30 cellular contexts compared by ENCODE assay signal in the genomic region with DNA sequence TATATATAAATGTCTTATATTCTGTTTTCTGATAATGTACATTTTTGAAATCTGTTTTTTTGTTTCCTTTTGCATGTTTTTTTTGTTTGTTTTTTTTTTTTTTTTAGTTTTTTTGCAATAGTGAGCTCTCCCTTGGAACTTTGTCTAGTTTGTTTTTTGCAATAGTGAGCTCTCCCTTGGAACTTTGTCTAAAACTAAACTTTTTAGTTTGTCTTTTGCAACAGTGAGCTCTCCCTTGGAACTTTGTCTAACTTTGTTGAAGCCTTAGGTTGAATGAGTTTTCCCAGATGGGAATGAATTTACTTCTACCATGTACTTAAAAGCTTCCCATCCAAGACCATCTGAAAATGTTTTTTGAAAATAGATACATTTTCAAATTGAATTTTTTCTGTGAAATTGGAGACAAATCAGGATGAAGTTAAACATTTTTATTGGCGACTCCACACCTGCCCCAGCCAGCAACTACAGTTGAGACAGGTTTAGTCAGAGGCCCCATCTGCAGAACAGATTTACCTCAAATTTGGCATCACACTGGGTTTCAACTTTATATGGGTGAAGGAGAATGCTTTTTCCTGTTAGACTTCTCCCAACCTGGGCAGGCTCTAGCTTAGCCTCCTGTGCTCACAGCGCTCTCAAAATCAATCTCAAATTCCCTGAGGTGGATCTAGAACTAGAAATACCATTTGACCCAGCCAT. TPM values are rescaled to one million over a fixed set of nuclear protein-coding genes. Genes with fewer than 3 reads are reported as not detected.
"Had no signal": no experiment of that assay in that cellular context is flagged by ENCODE, and none has a peak within 500 bp of the region (broad histone marks: within the 10 kb centered on the region; RNA-seq: fewer than 3 reads in every experiment).

No MANE protein-coding gene starts in this region.

- H3K4me3 Mint-ChIP-seq: naive thymus-derived CD4-positive, alpha-beta T cell; natural killer cell; nephron; neural progenitor cell; stimulated activated effector memory CD8-positive, alpha-beta T cell treated with anti-CD3 and anti-CD28 coated beads, Interleukin-12 subunit alpha, Interleukin-12 subunit beta, amount 100 ng/mL, for 72 hours; stimulated activated naive B cell treated with anti-CD40 and anti-IgM and Interleukin-4, amounts not matched to agents 10 μg/mL and 1 μg/mL and 100 μg/mL, for 72 hours; stimulated activated naive CD8-positive, alpha-beta T cell treated with anti-CD3 and anti-CD28 coated beads, Interleukin-15, Interleukin-2, amounts not matched to agents 100 ng/mL and 50 ng/mL, for 24 hours had no signal

- H3K79me2 ChIP-seq: parathyroid adenoma had no signal

- H3K36me3 ChIP-seq: neural progenitor cell, ovary, suprapubic skin, transverse colon, vagina had no signal

- H3K9ac ChIP-seq: parathyroid adenoma had no signal

- DNase-seq: naive thymus-derived CD4-positive, alpha-beta T cell; natural killer cell; occipital lobe; ovary; posterior cingulate gyrus; psoas muscle; right cardiac atrium; stimulated activated CD4-positive, alpha-beta T cell treated with anti-CD3 and anti-CD28 coated beads, Interleukin-15, amount 100 ng/mL, for 24 hours; stimulated activated CD4-positive, alpha-beta T cell treated with anti-CD3 and anti-CD28 coated beads, Interleukin-2, amount 100 ng/mL, for 24 hours; stimulated activated CD4-positive, alpha-beta T cell treated with anti-CD3 and anti-CD28 coated beads, Interleukin-2, amount 100 ng/mL, for 48 hours; stimulated activated CD4-positive, alpha-beta T cell treated with anti-CD3 and anti-CD28 coated beads, Interleukin-4, amount 100 ng/mL, for 24 hours; stimulated activated naive B cell treated with anti-CD40 and anti-IgM and Interleukin-4, amounts not matched to agents 10 μg/mL and 1 μg/mL and 100 μg/mL, for 72 hours; stimulated activated naive CD4-positive, alpha-beta T cell treated with Interleukin-2 at 50 U/mL for 16 hours; substantia nigra; testis; tibial artery; transverse colon; upper lobe of left lung had no signal

- ATAC-seq: naive thymus-derived CD4-positive, alpha-beta T cell; natural killer cell; psoas muscle; right cardiac atrium; sciatic nerve; stimulated activated effector memory CD8-positive, alpha-beta T cell treated with anti-CD3 and anti-CD28 coated beads, Interleukin-12 subunit alpha, Interleukin-12 subunit beta, amount 100 ng/mL, for 72 hours; stimulated activated naive B cell treated with anti-CD40 and anti-IgM and Interleukin-4, amounts not matched to agents 10 μg/mL and 1 μg/mL and 100 μg/mL, for 72 hours had no signal

- H3K27me3 Mint-ChIP-seq: naive thymus-derived CD4-positive, alpha-beta T cell; progenitor cell of endocrine pancreas; stimulated activated naive B cell treated with anti-CD40 and anti-IgM and Interleukin-4, amounts not matched to agents 10 μg/mL and 1 μg/mL and 100 μg/mL, for 72 hours; stimulated activated naive CD8-positive, alpha-beta T cell treated with anti-CD3 and anti-CD28 coated beads, Interleukin-15, Interleukin-2, amounts not matched to agents 100 ng/mL and 50 ng/mL, for 24 hours had no signal

- H3K27me3 ChIP-seq: neural progenitor cell, ovary, suprapubic skin, testis, tibial artery, transverse colon, upper lobe of left lung, vagina had no signal

- H3K9me3 ChIP-seq: ovary, psoas muscle, suprapubic skin, testis, tibial artery, transverse colon, upper lobe of left lung, vagina had no signal

- H3K36me3 Mint-ChIP-seq: natural killer cell, neural progenitor cell had no signal

- H3K27ac ChIP-seq: neural progenitor cell, ovary, parathyroid adenoma, psoas muscle, skin epidermis, suprapubic skin, testis, tibial artery, transverse colon, upper lobe of left lung, vagina had no signal

- FAIRE-seq: urothelium cell line had no signal

- H3K27ac Mint-ChIP-seq: natural killer cell; nephron; neural progenitor cell; progenitor cell of endocrine pancreas; stimulated activated effector memory CD8-positive, alpha-beta T cell treated with anti-CD3 and anti-CD28 coated beads, Interleukin-12 subunit alpha, Interleukin-12 subunit beta, amount 100 ng/mL, for 72 hours; stimulated activated naive B cell treated with anti-CD40 and anti-IgM and Interleukin-4, amounts not matched to agents 10 μg/mL and 1 μg/mL and 100 μg/mL, for 72 hours had no signal

- H3K4me3 ChIP-seq: neural progenitor cell, ovary, psoas muscle, skin epidermis, suprapubic skin, testis, tibial artery, transverse colon, upper lobe of left lung, vagina had no signal

- H3K9me3 Mint-ChIP-seq: natural killer cell; nephron; neural progenitor cell; stimulated activated effector memory CD8-positive, alpha-beta T cell treated with anti-CD3 and anti-CD28 coated beads, Interleukin-12 subunit alpha, Interleukin-12 subunit beta, amount 100 ng/mL, for 72 hours; stimulated activated naive CD8-positive, alpha-beta T cell treated with anti-CD3 and anti-CD28 coated beads, Interleukin-15, Interleukin-2, amounts not matched to agents 100 ng/mL and 50 ng/mL, for 24 hours had no signal

- H3K4me1 ChIP-seq: neural progenitor cell, parathyroid adenoma, psoas muscle, suprapubic skin, testis, tibial artery, transverse colon, upper lobe of left lung, vagina had no signal

- H3K4me2 ChIP-seq: neural progenitor cell had no signal

- H3K4me1 Mint-ChIP-seq: natural killer cell; nephron; neural progenitor cell; stimulated activated effector memory CD8-positive, alpha-beta T cell treated with anti-CD3 and anti-CD28 coated beads, Interleukin-12 subunit alpha, Interleukin-12 subunit beta, amount 100 ng/mL, for 72 hours; stimulated activated naive B cell treated with anti-CD40 and anti-IgM and Interleukin-4, amounts not matched to agents 10 μg/mL and 1 μg/mL and 100 μg/mL, for 72 hours had no signal

- H2AFZ ChIP-seq: neural progenitor cell, parathyroid adenoma had no signal

RNA-seq across cellular contexts. Expression of gene SLC9B1, which starts 41.1 kb away (rescaled TPM):
- total RNA-seq: vagina had no signal
- polyA plus RNA-seq: neural cell had no signal
